ENCODE assay signal across 17 cellular contexts in the genomic region with DNA sequence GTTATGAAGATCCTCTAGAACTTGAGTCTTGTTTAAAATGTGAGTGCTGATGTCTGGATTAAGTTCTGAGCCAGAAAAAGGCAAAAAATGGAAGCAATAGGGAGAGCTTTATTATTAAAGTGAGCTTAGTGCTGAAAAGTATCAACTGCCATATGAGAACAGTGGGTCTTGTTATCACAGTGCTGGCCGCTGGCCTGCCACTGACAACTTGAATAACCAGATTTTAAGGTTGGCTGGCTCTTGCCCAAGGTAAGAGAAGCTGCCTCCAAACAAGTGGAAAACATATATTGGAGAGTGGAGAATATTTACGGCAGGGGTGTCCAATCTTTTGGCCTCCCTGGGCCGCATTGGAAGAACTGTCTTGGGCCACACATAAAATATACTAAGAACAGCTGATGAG.
"Had no signal": no experiment of that assay in that cellular context is flagged by ENCODE, and none has a peak within 500 bp of the region (broad histone marks: within the 10 kb centered on the region; RNA-seq: fewer than 3 reads in every experiment).

No MANE protein-coding gene starts in this region.

- H3K4me3 ChIP-seq: gastrocnemius medialis, heart right ventricle, upper lobe of left lung had no signal

- H3K27me3 ChIP-seq: gastrocnemius medialis, heart right ventricle, upper lobe of left lung had no signal

- H3K27ac Mint-ChIP-seq: activated CD4-positive, alpha-beta memory T cell treated with anti-CD3 and anti-CD28 coated beads, Interleukin-2, amount 10 ng/mL, durations not matched to agents 7 days and 5 days; activated naive CD8-positive, alpha-beta T cell treated with anti-CD3 and anti-CD28 coated beads for 36 hours; activated T-cell treated with anti-CD3 and anti-CD28 coated beads, Interleukin-2, amount 50 U/mL, for 72 hours; progenitor cell of endocrine pancreas; stimulated activated naive B cell treated with anti-CD40 and anti-IgM and Interleukin-4, amounts not matched to agents 10 μg/mL and 1 μg/mL and 100 μg/mL, for 72 hours had no signal

- DNase-seq: activated CD4-positive, alpha-beta memory T cell treated with anti-CD3 and anti-CD28 coated beads, Interleukin-2, amount 10 ng/mL, durations not matched to agents 7 days and 5 days; activated gamma-delta T cell treated with Interleukin-2 at 50 U/mL for 16 hours; activated naive CD8-positive, alpha-beta T cell treated with anti-CD3 and anti-CD28 coated beads for 36 hours; activated T-cell treated with anti-CD3 and anti-CD28 coated beads, Interleukin-2, amount 50 U/mL, for 72 hours; gastrocnemius medialis; heart right ventricle; stimulated activated CD4-positive, alpha-beta T cell treated with anti-CD3 and anti-CD28 coated beads, Interleukin-2, amount 100 ng/mL, for 24 hours; stimulated activated naive B cell treated with anti-CD40 and anti-IgM and Interleukin-4, amounts not matched to agents 10 μg/mL and 1 μg/mL and 100 μg/mL, for 72 hours; T-helper 2 cell had no signal

- FAIRE-seq: colon, endothelial cell of umbilical vein, islet of Langerhans, TTC549 had no signal

- H3K4me1 Mint-ChIP-seq: activated CD4-positive, alpha-beta memory T cell treated with anti-CD3 and anti-CD28 coated beads, Interleukin-2, amount 10 ng/mL, durations not matched to agents 7 days and 5 days; activated naive CD8-positive, alpha-beta T cell treated with anti-CD3 and anti-CD28 coated beads for 36 hours; stimulated activated naive B cell treated with anti-CD40 and anti-IgM and Interleukin-4, amounts not matched to agents 10 μg/mL and 1 μg/mL and 100 μg/mL, for 72 hours had no signal

- H3K27ac ChIP-seq: gastrocnemius medialis, heart right ventricle, upper lobe of left lung had no signal

- ATAC-seq: activated CD4-positive, CD25-positive, alpha-beta regulatory T cell treated with anti-CD3 and anti-CD28 coated beads, Interleukin-2, amount 50 U/mL, for 24 hours; activated T-cell treated with anti-CD3 and anti-CD28 coated beads, Interleukin-2, amount 50 U/mL, for 72 hours; gastrocnemius medialis; sciatic nerve; stimulated activated naive B cell treated with anti-CD40 and anti-IgM and Interleukin-4, amounts not matched to agents 10 μg/mL and 1 μg/mL and 100 μg/mL, for 72 hours had no signal

- H3K36me3 ChIP-seq: upper lobe of left lung had no signal

- H3K4me3 Mint-ChIP-seq: activated CD4-positive, alpha-beta memory T cell treated with anti-CD3 and anti-CD28 coated beads, Interleukin-2, amount 10 ng/mL, durations not matched to agents 7 days and 5 days; activated naive CD8-positive, alpha-beta T cell treated with anti-CD3 and anti-CD28 coated beads for 36 hours; activated T-cell treated with anti-CD3 and anti-CD28 coated beads, Interleukin-2, amount 50 U/mL, for 72 hours; stimulated activated naive B cell treated with anti-CD40 and anti-IgM and Interleukin-4, amounts not matched to agents 10 μg/mL and 1 μg/mL and 100 μg/mL, for 72 hours had no signal

- H3K27me3 Mint-ChIP-seq: activated CD4-positive, alpha-beta memory T cell treated with anti-CD3 and anti-CD28 coated beads, Interleukin-2, amount 10 ng/mL, durations not matched to agents 7 days and 5 days; activated naive CD8-positive, alpha-beta T cell treated with anti-CD3 and anti-CD28 coated beads for 36 hours; progenitor cell of endocrine pancreas; stimulated activated naive B cell treated with anti-CD40 and anti-IgM and Interleukin-4, amounts not matched to agents 10 μg/mL and 1 μg/mL and 100 μg/mL, for 72 hours had no signal

- H3K9me3 Mint-ChIP-seq: activated CD4-positive, alpha-beta memory T cell treated with anti-CD3 and anti-CD28 coated beads, Interleukin-2, amount 10 ng/mL, durations not matched to agents 7 days and 5 days; activated naive CD8-positive, alpha-beta T cell treated with anti-CD3 and anti-CD28 coated beads for 36 hours; activated T-cell treated with anti-CD3 and anti-CD28 coated beads, Interleukin-2, amount 50 U/mL, for 72 hours; stimulated activated naive B cell treated with anti-CD40 and anti-IgM and Interleukin-4, amounts not matched to agents 10 μg/mL and 1 μg/mL and 100 μg/mL, for 72 hours had no signal

- H3K9me3 ChIP-seq: gastrocnemius medialis, heart right ventricle, upper lobe of left lung had no signal

- H3K4me1 ChIP-seq: heart right ventricle had no signal
